Comparison of ENCODE assay signal across 14 cellular contexts in the genomic region with DNA sequence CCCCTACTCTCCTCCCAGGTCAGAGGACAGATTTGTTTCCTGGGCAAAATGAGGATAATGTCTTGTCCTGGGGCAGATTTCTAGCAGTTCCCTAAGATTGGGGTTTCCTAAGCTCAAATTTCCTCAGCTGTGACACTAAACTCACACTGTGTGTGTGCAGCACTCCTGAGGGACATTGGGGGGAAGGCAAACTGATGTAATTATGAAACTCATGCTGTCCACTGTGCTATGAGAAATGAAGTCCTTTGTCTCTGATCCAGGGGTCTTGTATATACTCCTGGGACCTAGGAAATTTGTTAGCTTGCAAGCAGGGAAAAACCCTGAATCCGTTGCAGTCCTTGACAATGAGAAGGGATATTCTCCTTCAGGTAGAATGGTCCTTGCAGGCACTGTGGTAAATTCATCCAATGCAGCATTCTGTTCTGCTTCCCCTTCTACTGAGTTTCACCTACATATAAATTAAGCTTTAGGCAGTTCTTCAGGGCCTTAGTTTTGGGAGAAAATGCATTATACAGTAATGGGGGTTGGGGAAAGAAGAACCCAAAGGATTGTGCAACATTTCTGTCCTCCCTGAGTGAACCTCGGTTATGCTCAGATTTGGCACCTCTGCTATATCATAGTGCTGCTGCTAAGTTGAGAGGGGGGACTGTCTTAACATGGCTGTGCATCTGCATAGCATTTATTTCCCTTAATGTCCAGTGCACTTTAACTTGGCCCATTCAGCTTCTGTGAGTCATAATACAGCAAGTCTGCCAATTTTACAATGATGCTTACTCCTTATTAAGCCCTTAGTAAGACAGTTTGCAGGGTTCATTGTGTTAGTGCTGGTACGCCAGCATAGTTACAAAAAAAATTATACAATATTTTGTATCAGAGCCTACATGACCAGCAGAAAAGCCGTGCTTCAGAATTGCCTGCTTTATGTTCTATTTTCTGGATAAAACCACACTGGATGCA.
DNase-seq lines count a peak whose midpoint lies in the region; ATAC-seq and TF ChIP-seq lines count a peak whose summit lies in the region.
"Had no signal": no experiment of that assay in that cellular context is flagged by ENCODE, and none has a peak within 500 bp of the region (broad histone marks: within the 10 kb centered on the region; RNA-seq: fewer than 3 reads in every experiment).

No MANE protein-coding gene starts in this region.

- 59% methylated on average over 4 of the region's 4 CpGs for WGBS in right cardiac atrium

- no peaks in the 10 kb centered on the region for H3K27me3 ChIP-seq in right cardiac atrium (ENCODE audit: control insufficient read depth, insufficient read depth)

- CTCF ChIA-PET in activated CD4-positive, alpha-beta T cell treated with anti-CD3 and anti-CD28 coated beads for 36 hours (lab: Charles Lee) = no interaction called here

- H3K9me3 ChIP-seq in right cardiac atrium (ENCODE audit: control insufficient read depth, low read length) = no peaks in the 10 kb centered on the region
- H3K9me3 ChIP-seq: lower lobe of right lung had no signal

- POLR2A ChIA-PET in activated CD4-positive, alpha-beta T cell treated with anti-CD3 and anti-CD28 coated beads for 36 hours (lab: Charles Lee) = interaction anchor here (1.0 kb wide), 1 partner anchor 80 kb away, joined by 3 read pairs; the partner anchor contains the start of gene PJA2

- DNase-seq in DMS 273 (lab: John Stamatoyannopoulos, UW; ENCODE audit: unreplicated experiment) = peak; percentile 26
- no peak for DNase-seq in DMS 273 treated with DMSO at 0.1 percent for 48 hours (lab: John Stamatoyannopoulos, UW)
- DNase-seq in astrocyte of the spinal cord (ENCODE audit: low read depth, low spot score) = peak; percentile 88
- DNase-seq in right cardiac atrium = no peak
- no peak for DNase-seq in stimulated activated effector memory CD8-positive, alpha-beta T cell treated with anti-CD3 and anti-CD28 coated beads, Interleukin-12 subunit alpha, Interleukin-12 subunit beta, amount 100 ng/mL, for 72 hours (ENCODE audit: low spot score in 2 of 2)
- DNase-seq in NCI-H2107 (lab: John Stamatoyannopoulos, UW) = no peak
- no peak for DNase-seq in activated CD4-positive, alpha-beta T cell treated with anti-CD3 and anti-CD28 coated beads for 36 hours
- no peak for DNase-seq in G401 (ENCODE audit: low spot score)
- DNase-seq: lower lobe of right lung; NCI-H524 treated with DMSO at 0.1 percent for 48 hours; stimulated activated naive B cell treated with anti-CD40 and anti-IgM and Interleukin-4, amounts not matched to agents 10 μg/mL and 1 μg/mL and 100 μg/mL, for 72 hours had no signal

- peak; percentile 68 to 76 for ATAC-seq in right cardiac atrium
- no peak for ATAC-seq in stimulated activated effector memory CD8-positive, alpha-beta T cell treated with anti-CD3 and anti-CD28 coated beads, Interleukin-12 subunit alpha, Interleukin-12 subunit beta, amount 100 ng/mL, for 72 hours
- ATAC-seq in activated CD4-positive, alpha-beta T cell treated with anti-CD3 and anti-CD28 coated beads for 36 hours = no peak
- ATAC-seq: lower lobe of right lung; stimulated activated naive B cell treated with anti-CD40 and anti-IgM and Interleukin-4, amounts not matched to agents 10 μg/mL and 1 μg/mL and 100 μg/mL, for 72 hours had no signal

- intact Hi-C loops in right cardiac atrium (cut with DNase I) = no loop called here
- intact Hi-C loops in activated CD4-positive, alpha-beta T cell treated with anti-CD3 and anti-CD28 coated beads for 36 hours (cut with DNase I, micrococcal nuclease) = no loop called here

- no peaks in the 10 kb centered on the region for H3K9me3 Mint-ChIP-seq in stimulated activated effector memory CD8-positive, alpha-beta T cell treated with anti-CD3 and anti-CD28 coated beads, Interleukin-12 subunit alpha, Interleukin-12 subunit beta, amount 100 ng/mL, for 72 hours
- H3K9me3 Mint-ChIP-seq in activated CD4-positive, alpha-beta T cell treated with anti-CD3 and anti-CD28 coated beads for 36 hours (ENCODE audit: low read depth) = no peaks in the 10 kb centered on the region
- H3K9me3 Mint-ChIP-seq: activated naive CD4-positive, alpha-beta T cell treated with anti-CD3 and anti-CD28 coated beads, Interleukin-2, amount 50 U/mL, for 24 hours; stimulated activated naive B cell treated with anti-CD40 and anti-IgM and Interleukin-4, amounts not matched to agents 10 μg/mL and 1 μg/mL and 100 μg/mL, for 72 hours had no signal

- H3K4me3 Mint-ChIP-seq in stimulated activated effector memory CD8-positive, alpha-beta T cell treated with anti-CD3 and anti-CD28 coated beads, Interleukin-12 subunit alpha, Interleukin-12 subunit beta, amount 100 ng/mL, for 72 hours = no peak overlapping the region
- H3K4me3 Mint-ChIP-seq in activated CD4-positive, alpha-beta T cell treated with anti-CD3 and anti-CD28 coated beads for 36 hours = no peak overlapping the region
- H3K4me3 Mint-ChIP-seq: activated naive CD4-positive, alpha-beta T cell treated with anti-CD3 and anti-CD28 coated beads, Interleukin-2, amount 50 U/mL, for 24 hours; stimulated activated naive B cell treated with anti-CD40 and anti-IgM and Interleukin-4, amounts not matched to agents 10 μg/mL and 1 μg/mL and 100 μg/mL, for 72 hours had no signal

- H3K27me3 Mint-ChIP-seq in activated CD4-positive, alpha-beta T cell treated with anti-CD3 and anti-CD28 coated beads for 36 hours = no peaks in the 10 kb centered on the region
- H3K27me3 Mint-ChIP-seq: activated naive CD4-positive, alpha-beta T cell treated with anti-CD3 and anti-CD28 coated beads, Interleukin-2, amount 50 U/mL, for 24 hours; stimulated activated naive B cell treated with anti-CD40 and anti-IgM and Interleukin-4, amounts not matched to agents 10 μg/mL and 1 μg/mL and 100 μg/mL, for 72 hours had no signal

- H3K27ac Mint-ChIP-seq in stimulated activated effector memory CD8-positive, alpha-beta T cell treated with anti-CD3 and anti-CD28 coated beads, Interleukin-12 subunit alpha, Interleukin-12 subunit beta, amount 100 ng/mL, for 72 hours = peak overlapping the region; percentile 55
- no peak overlapping the region for H3K27ac Mint-ChIP-seq in activated CD4-positive, alpha-beta T cell treated with anti-CD3 and anti-CD28 coated beads for 36 hours
- H3K27ac Mint-ChIP-seq: activated naive CD4-positive, alpha-beta T cell treated with anti-CD3 and anti-CD28 coated beads, Interleukin-2, amount 50 U/mL, for 24 hours had no signal

- H3K36me3 Mint-ChIP-seq in stimulated activated effector memory CD8-positive, alpha-beta T cell treated with anti-CD3 and anti-CD28 coated beads, Interleukin-12 subunit alpha, Interleukin-12 subunit beta, amount 100 ng/mL, for 72 hours = peaks cover 30% of the 10 kb centered on the region
- peaks cover 2% of the 10 kb centered on the region for H3K36me3 Mint-ChIP-seq in activated CD4-positive, alpha-beta T cell treated with anti-CD3 and anti-CD28 coated beads for 36 hours (ENCODE audit: low read depth)

- in situ Hi-C loops in astrocyte of the spinal cord (cut with HindIII; ENCODE audit: low sequenced_read_pairs) = no loop called here
- in situ Hi-C loops in G401 (cut with HindIII; ENCODE audit: low sequenced_read_pairs) = no loop called here

- H3K4me1 Mint-ChIP-seq in stimulated activated effector memory CD8-positive, alpha-beta T cell treated with anti-CD3 and anti-CD28 coated beads, Interleukin-12 subunit alpha, Interleukin-12 subunit beta, amount 100 ng/mL, for 72 hours = no peaks in the 10 kb centered on the region
- no peaks in the 10 kb centered on the region for H3K4me1 Mint-ChIP-seq in activated CD4-positive, alpha-beta T cell treated with anti-CD3 and anti-CD28 coated beads for 36 hours
- H3K4me1 Mint-ChIP-seq: activated naive CD4-positive, alpha-beta T cell treated with anti-CD3 and anti-CD28 coated beads, Interleukin-2, amount 50 U/mL, for 24 hours; stimulated activated naive B cell treated with anti-CD40 and anti-IgM and Interleukin-4, amounts not matched to agents 10 μg/mL and 1 μg/mL and 100 μg/mL, for 72 hours had no signal

- no peak for TF ChIP-seq CTCF in astrocyte of the spinal cord (IDR thresholded peaks at IDR 0.05; ENCODE audit: low read depth, low read length)

- H3K27ac ChIP-seq in right cardiac atrium (ENCODE audit: low read length) = no peak overlapping the region
- H3K27ac ChIP-seq: 22Rv1, KMS-11, lower lobe of right lung had no signal

- H3K4me3 ChIP-seq in astrocyte of the spinal cord (ENCODE audit: low read depth, low read length) = no peak overlapping the region
- no peak overlapping the region for H3K4me3 ChIP-seq in right cardiac atrium (ENCODE audit: low read length)
- H3K4me3 ChIP-seq: lower lobe of right lung had no signal

- H3K4me1 ChIP-seq in right cardiac atrium (ENCODE audit: control insufficient read depth, insufficient read depth, low read length) = peaks cover 2% of the 10 kb centered on the region
- H3K4me1 ChIP-seq: lower lobe of right lung had no signal

Comparison
In these comparisons a context has a peak if more than half of its experiments do, and no peak if none do; other contexts are left out.
1. DNase-seq: peak in DMS 273 (single experiment) and astrocyte of the spinal cord (single experiment); none in DMS 273 treated with DMSO at 0.1 percent for 48 hours (single experiment), right cardiac atrium (0 of 3), stimulated activated effector memory CD8-positive, alpha-beta T cell treated with anti-CD3 and anti-CD28 coated beads, Interleukin-12 subunit alpha, Interleukin-12 subunit beta, amount 100 ng/mL, for 72 hours (0 of 2), NCI-H2107 (single experiment), activated CD4-positive, alpha-beta T cell treated with anti-CD3 and anti-CD28 coated beads for 36 hours (single experiment) and G401 (single experiment).
2. ATAC-seq: peak in right cardiac atrium (2 of 2); none in stimulated activated effector memory CD8-positive, alpha-beta T cell treated with anti-CD3 and anti-CD28 coated beads, Interleukin-12 subunit alpha, Interleukin-12 subunit beta, amount 100 ng/mL, for 72 hours (single experiment) and activated CD4-positive, alpha-beta T cell treated with anti-CD3 and anti-CD28 coated beads for 36 hours (single experiment).